In genomic region chr18:23824704-23825103, GRCh38 we compare ENCODE assay signal across 18 cellular contexts.
DNase-seq lines count a peak whose midpoint lies in the region; TF ChIP-seq lines count a peak whose summit lies in the region.
"Had no signal": no experiment of that assay in that cellular context is flagged by ENCODE, and none has a peak within 500 bp of the region (broad histone marks: within the 10 kb centered on the region; RNA-seq: fewer than 3 reads in every experiment).

No MANE protein-coding gene starts in this region.

- H3K4me1 ChIP-seq in suprapubic skin = peaks cover 40% of the 10 kb centered on the region
- H3K4me1 ChIP-seq: HAP-1, right lobe of liver, thyroid gland had no signal

- no peak for TF ChIP-seq POLR2A in suprapubic skin (IDR thresholded peaks at IDR 0.05)

- no peaks in the 10 kb centered on the region for H3K9me3 ChIP-seq in suprapubic skin
- H3K9me3 ChIP-seq: HAP-1, right lobe of liver, thyroid gland had no signal

- no peak for TF ChIP-seq EP300 in suprapubic skin (IDR thresholded peaks at IDR 0.05)

- H3K36me3 ChIP-seq in suprapubic skin = peaks cover 4% of the 10 kb centered on the region
- H3K36me3 ChIP-seq: HAP-1, right lobe of liver, thyroid gland had no signal

- DNase-seq in HT-29 (ENCODE audit: low spot score) = peak; percentile 21
- DNase-seq in fibroblast of pulmonary artery (ENCODE audit: low read depth) = peak; percentile 38
- no peak for DNase-seq in suprapubic skin (ENCODE audit: low spot score in 2 of 2)
- DNase-seq in NCI-H128 (lab: John Stamatoyannopoulos, UW; ENCODE audit: unreplicated experiment) = no peak
- DNase-seq in DMS114 treated with DMSO at 0.1 percent for 48 hours (lab: John Stamatoyannopoulos, UW; ENCODE audit: unreplicated experiment) = no peak
- no peak for DNase-seq in activated naive CD4-positive, alpha-beta T cell treated with Interleukin-2 at 50 U/mL for 16 hours
- DNase-seq in NCI-H82 (lab: John Stamatoyannopoulos, UW) = no peak
- DNase-seq: activated CD4-positive, alpha-beta T cell treated with anti-CD3 and anti-CD28 coated beads, Interleukin-2, amount 50 U/mL, for 48 hours; AML-193; amniotic stem cell; Karpas-422; NCI-H187; right lobe of liver; stimulated activated CD4-positive, alpha-beta T cell treated with anti-CD3 and anti-CD28 coated beads, Interleukin-2, amount 100 ng/mL, for 48 hours; thyroid gland had no signal

- 70% methylated on average over 1 of the region's 1 CpG for WGBS in suprapubic skin

- H3K27ac ChIP-seq in angular gyrus (ENCODE audit: low read depth, low read length) (peak overlapping the region; percentile 37), suprapubic skin (peak overlapping the region; percentile 69)
- H3K27ac ChIP-seq: right lobe of liver, SK-N-MC had no signal

- H3K27me3 ChIP-seq in suprapubic skin = no peaks in the 10 kb centered on the region
- H3K27me3 ChIP-seq: right lobe of liver, thyroid gland had no signal

- TF ChIP-seq CTCF in fibroblast of pulmonary artery (IDR thresholded peaks at IDR 0.05; ENCODE audit: low read length, missing control alignments) = no peak
- no peak for TF ChIP-seq CTCF in suprapubic skin (IDR thresholded peaks at IDR 0.05)

- H3K4me3 ChIP-seq in fibroblast of pulmonary artery (replicated peaks; ENCODE audit: low read depth, low read length) = no peak overlapping the region
- no peak overlapping the region for H3K4me3 ChIP-seq in suprapubic skin
- H3K4me3 ChIP-seq: HAP-1, right lobe of liver, SK-N-MC, thyroid gland had no signal

Comparison
In these comparisons a context has a peak if more than half of its experiments do, and no peak if none do; other contexts are left out.
1. DNase-seq: peak in HT-29 (single experiment) and fibroblast of pulmonary artery (single experiment); none in suprapubic skin (0 of 2), NCI-H128 (single experiment), DMS114 treated with DMSO at 0.1 percent for 48 hours (single experiment), activated naive CD4-positive, alpha-beta T cell treated with Interleukin-2 at 50 U/mL for 16 hours (single experiment) and NCI-H82 (single experiment).